21 cellular contexts compared by ENCODE assay signal in the genomic region with DNA sequence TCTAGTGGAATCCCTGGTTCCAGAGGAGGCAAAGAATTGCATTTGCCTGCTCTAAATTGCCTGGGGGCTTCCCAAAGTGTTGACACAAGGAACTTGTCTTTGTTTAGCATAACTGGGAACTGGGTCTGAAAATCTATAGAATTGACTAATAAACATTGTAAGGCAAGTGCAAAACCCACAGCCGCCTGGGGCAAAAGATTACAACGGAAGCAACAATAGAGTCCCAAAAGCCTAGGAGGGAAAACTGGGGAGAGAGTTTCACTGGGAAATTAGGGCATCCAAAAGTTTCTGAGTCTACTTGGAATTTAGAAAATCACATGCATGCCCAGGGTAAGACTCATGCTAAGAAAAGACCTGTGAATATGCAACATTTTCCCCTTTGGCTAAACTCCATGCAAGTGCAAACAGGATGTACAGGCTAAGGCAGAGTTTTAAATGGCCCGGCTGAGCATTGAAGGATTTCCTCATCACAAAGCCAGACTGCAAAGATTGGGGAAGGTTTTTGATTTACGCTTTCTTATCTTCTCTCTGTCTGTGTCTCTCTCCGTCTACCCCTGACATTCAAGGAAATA.
DNase-seq lines count a peak whose midpoint lies in the region; ATAC-seq, FAIRE-seq and TF ChIP-seq lines count a peak whose summit lies in the region.
"Had no signal": no experiment of that assay in that cellular context is flagged by ENCODE, and none has a peak within 500 bp of the region (broad histone marks: within the 10 kb centered on the region; RNA-seq: fewer than 3 reads in every experiment).

No MANE protein-coding gene starts in this region.

- no peak overlapping the region for H2AFZ ChIP-seq in SK-N-SH (ENCODE audit: low read depth)
- H2AFZ ChIP-seq: PC-9 had no signal

- CTCF ChIA-PET in WTC11 (lab: Charles Lee) (no interaction called here), SK-N-SH (lab: Yijun Ruan, JAX) (no interaction called here)

- H3K27me3 Mint-ChIP-seq in WTC11 (ENCODE audit: low read depth) (peaks cover 65% of the 10 kb centered on the region), natural killer cell (ENCODE audit: low read depth in 2 of 2) (no peaks in the 10 kb centered on the region)

- no peak for TF ChIP-seq EP300 in SK-N-SH (IDR thresholded peaks at IDR 0.05; ENCODE audit: borderline replicate concordance in 1 of 2, low read depth in 1 of 2, low read length in 1 of 2)

- H3K9me3 Mint-ChIP-seq in WTC11: peaks cover 14% of the 10 kb centered on the region
- H3K9me3 Mint-ChIP-seq in natural killer cell: peaks cover 4 to 5% of the 10 kb centered on the region in 2 donors

- no peaks in the 10 kb centered on the region for H3K4me1 ChIP-seq in SK-N-SH (ENCODE audit: control insufficient read depth in 1 of 2, insufficient read depth in 2 of 2, low read depth in 1 of 2, low read length in 1 of 2)
- H3K4me1 ChIP-seq: Caco-2 had no signal

- POLR2A ChIA-PET in WTC11 (lab: Charles Lee): no interaction called here
- POLR2A ChIA-PET in SK-N-SH (lab: Yijun Ruan, JAX): no interaction called here

- no peak for FAIRE-seq in frontal cortex (lab: Jason Lieb, UNC)
- FAIRE-seq: A204.1, GM12892, GM19239 had no signal

- no peak for TF ChIP-seq RAD21 in SK-N-SH (IDR thresholded peaks at IDR 0.05; ENCODE audit: low read length)

- H4K20me1 ChIP-seq in SK-N-SH (ENCODE audit: insufficient read depth): no peaks in the 10 kb centered on the region

- no peak overlapping the region for H3K4me3 ChIP-seq in SK-N-SH (ENCODE audit: low read depth in 2 of 2, low read length in 1 of 2)
- H3K4me3 ChIP-seq: PC-9 had no signal

- H3K4me2 ChIP-seq in SK-N-SH: no peak overlapping the region
- H3K4me2 ChIP-seq: PC-9 had no signal

- H3K9me3 ChIP-seq in SK-N-SH: no peaks in the 10 kb centered on the region
- H3K9me3 ChIP-seq: Caco-2 had no signal

- ATAC-seq in WTC11: peak; percentile 53
- peak; percentile 36 for ATAC-seq in left colon
- ATAC-seq in HG02885 (IDR thresholded peaks at IDR 0.05; ENCODE audit: poor library complexity, unreplicated experiment): no peak
- no peak for ATAC-seq in natural killer cell
- ATAC-seq: Right ventricle myocardium inferior, SK-N-SH treated with all-trans-retinoic acid at 6 μM for 48 hours had no signal

- H3K9ac ChIP-seq in SK-N-SH: no peak overlapping the region

- H3K27me3 ChIP-seq in SK-N-SH (ENCODE audit: insufficient read depth): no peaks in the 10 kb centered on the region

- 32% methylated on average over 5 of the region's 5 CpGs for WGBS in SK-N-SH (ENCODE audit: low lambda C conversion rate)

- H3K36me3 ChIP-seq in SK-N-SH (replicated peaks in 1 of 2; ENCODE audit: control insufficient read depth in 1 of 2, insufficient read depth in 2 of 2, low read length in 1 of 2): no peaks in the 10 kb centered on the region

- no peak overlapping the region for H3K27ac ChIP-seq in SK-N-SH (ENCODE audit: low read depth in 2 of 2, low read length in 1 of 2)
- H3K27ac ChIP-seq: C4-2B, PC-9 had no signal

- peaks cover 58% of the 10 kb centered on the region for H3K4me1 Mint-ChIP-seq in WTC11
- H3K4me1 Mint-ChIP-seq in natural killer cell: peaks cover 0 to 4% of the 10 kb centered on the region in 2 donors

- no peak for TF ChIP-seq CTCF in WTC11 (IDR thresholded peaks at IDR 0.05)
- no peak for TF ChIP-seq CTCF in SK-N-SH (IDR thresholded peaks at IDR 0.05)
- no peak for TF ChIP-seq CTCF in natural killer cell (IDR thresholded peaks at IDR 0.05)

- H3K9me2 ChIP-seq in SK-N-SH: no peaks in the 10 kb centered on the region

- intact Hi-C loops in left colon (cut with DNase I, micrococcal nuclease): no loop called here
- intact Hi-C loops in natural killer cell (cut with micrococcal nuclease): no loop called here

- DNase-seq in GDM1 (lab: John Stamatoyannopoulos, UW): peak; percentile 17
- peak; percentile 26 for DNase-seq in NCI-H146 treated with DMSO at 0.1 percent for 48 hours (lab: John Stamatoyannopoulos, UW; ENCODE audit: unreplicated experiment)
- peak; percentile 12 for DNase-seq in WTC11 (ENCODE audit: low spot score)
- DNase-seq in left colon: no peak
- no peak for DNase-seq in SK-N-SH
- DNase-seq in frontal cortex (ENCODE audit: low spot score in 2 of 2): no peak
- no peak for DNase-seq in natural killer cell
- DNase-seq: Caco-2, MM.1S, NCI-H1105 treated with DMSO at 0.1 percent for 48 hours, NCI-H1930, NCI-H2171 treated with DMSO at 0.1 percent for 48 hours, NCI-H524, PC-9 had no signal

- no peaks in the 10 kb centered on the region for H3F3A ChIP-seq in SK-N-SH (replicated peaks; ENCODE audit: insufficient read depth)

- no peaks in the 10 kb centered on the region for H3K79me2 ChIP-seq in SK-N-SH (ENCODE audit: insufficient read depth)

- H3K4me3 Mint-ChIP-seq in WTC11 (peak overlapping the region; percentile 15), natural killer cell (no peak overlapping the region)

- H3K36me3 Mint-ChIP-seq in WTC11: peaks cover 8% of the 10 kb centered on the region
- no peaks in the 10 kb centered on the region for H3K36me3 Mint-ChIP-seq in natural killer cell

- H3K27ac Mint-ChIP-seq in WTC11 (peak overlapping the region; percentile 80; the same call in 1 of the 2 replicates), natural killer cell (no peak overlapping the region)

TF ChIP-seq in WTC11, 78 proteins besides CTCF, POLR2A, EP300 and RAD21 (continues in another document):
- TF ChIP-seq NFATC4 (CRISPR knock-in tag; IDR thresholded peaks at IDR 0.05) (no peak), NR3C1 (CRISPR knock-in tag; conservative IDR thresholded peaks at IDR 0.05; ENCODE audit: low read depth) (no peak), KAT7 (CRISPR knock-in tag; IDR thresholded peaks at IDR 0.05; ENCODE audit: borderline replicate concordance) (no peak), ELF4 (CRISPR knock-in tag; IDR thresholded peaks at IDR 0.05; ENCODE audit: low read depth) (no peak), ZNF232 (CRISPR knock-in tag; IDR thresholded peaks at IDR 0.05) (no peak), CDX4 (CRISPR knock-in tag; IDR thresholded peaks at IDR 0.05; ENCODE audit: borderline replicate concordance) (no peak)

TF ChIP-seq in SK-N-SH, 30 proteins besides CTCF, POLR2A, EP300 and RAD21:
- TF ChIP-seq YY1 (IDR thresholded peaks at IDR 0.05; ENCODE audit: low read depth): no peak
- TF ChIP-seq ELF1 (IDR thresholded peaks at IDR 0.05): no peak
- TF ChIP-seq GABPA (IDR thresholded peaks at IDR 0.05; ENCODE audit: low read depth): no peak
- TF ChIP-seq FOSL2 (IDR thresholded peaks at IDR 0.05; ENCODE audit: borderline replicate concordance, low read depth): no peak
- TF ChIP-seq, protein P1, sequence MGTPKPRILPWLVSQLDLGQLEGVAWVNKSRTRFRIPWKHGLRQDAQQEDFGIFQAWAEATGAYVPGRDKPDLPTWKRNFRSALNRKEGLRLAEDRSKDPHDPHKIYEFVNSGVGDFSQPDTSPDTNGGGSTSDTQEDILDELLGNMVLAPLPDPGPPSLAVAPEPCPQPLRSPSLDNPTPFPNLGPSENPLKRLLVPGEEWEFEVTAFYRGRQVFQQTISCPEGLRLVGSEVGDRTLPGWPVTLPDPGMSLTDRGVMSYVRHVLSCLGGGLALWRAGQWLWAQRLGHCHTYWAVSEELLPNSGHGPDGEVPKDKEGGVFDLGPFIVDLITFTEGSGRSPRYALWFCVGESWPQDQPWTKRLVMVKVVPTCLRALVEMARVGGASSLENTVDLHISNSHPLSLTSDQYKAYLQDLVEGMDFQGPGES (IDR thresholded peaks at IDR 0.05; ENCODE audit: low read depth, low read length): no peak
- no peak for TF ChIP-seq RFX5 (IDR thresholded peaks at IDR 0.05; ENCODE audit: low read length)
- TF ChIP-seq ZBTB33 (IDR thresholded peaks at IDR 0.05; ENCODE audit: borderline replicate concordance, low read depth): no peak
- TF ChIP-seq PBX3 (IDR thresholded peaks at IDR 0.05): no peak
- TF ChIP-seq POLR2AphosphoS5 (IDR thresholded peaks at IDR 0.05; ENCODE audit: low read depth, low read length): no peak
TF ChIP-seq in SK-N-SH: peak in this region for 0.

Comparison
In these comparisons a context has a peak if more than half of its experiments do, and no peak if none do; other contexts are left out.
1. DNase-seq: peak in GDM1 (single experiment), NCI-H146 treated with DMSO at 0.1 percent for 48 hours (single experiment) and WTC11 (single experiment); none in left colon (0 of 2), SK-N-SH (single experiment), frontal cortex (0 of 2) and natural killer cell (single experiment).
2. ATAC-seq: peak in WTC11 (single experiment) and left colon (single experiment); none in HG02885 (single experiment) and natural killer cell (0 of 3).